In genomic region chr16:10817963-10818941, GRCh38 we compare ENCODE assay signal across 12 cellular contexts. TPM values are rescaled to one million over a fixed set of nuclear protein-coding genes. Genes with fewer than 3 reads are reported as not detected.
A peak's percentile ranks its signal among the peaks of the same experiment; 100 is the strongest.
DNase-seq lines count a peak whose midpoint lies in the region; ATAC-seq and TF ChIP-seq lines count a peak whose summit lies in the region.
"Had no signal": no experiment of that assay in that cellular context is flagged by ENCODE, and none has a peak within 500 bp of the region (broad histone marks: within the 10 kb centered on the region; RNA-seq: fewer than 3 reads in every experiment).

TSS of gene TVP23A (minus strand) at chr16:10818794. CDS start at chr16:10818493, 301 bp downstream.

- TF ChIP-seq POLR2A in upper lobe of left lung (IDR thresholded peaks at IDR 0.05): no peak

- intact Hi-C loops in head of caudate nucleus (cut with DNase I): no loop called here
- intact Hi-C loops in activated naive CD4-positive, alpha-beta T cell treated with anti-CD3 and anti-CD28 coated beads for 36 hours (cut with micrococcal nuclease): no loop called here

- no peak within 1 kb of the TSS for H3K27ac ChIP-seq in upper lobe of left lung
- H3K27ac ChIP-seq: SJSA1 had no signal

- no peaks in the 10 kb centered on the region for H3K27me3 ChIP-seq in upper lobe of left lung
- H3K27me3 ChIP-seq: SJSA1 had no signal

- H3K4me3 Mint-ChIP-seq in nephron: peak within 1 kb of the TSS; percentile 75 to 89 (median 89)
- H3K4me3 Mint-ChIP-seq in activated naive CD4-positive, alpha-beta T cell treated with anti-CD3 and anti-CD28 coated beads for 36 hours: no peak within 1 kb of the TSS
- H3K4me3 Mint-ChIP-seq: activated naive CD4-positive, alpha-beta T cell treated with anti-CD3 and anti-CD28 coated beads, Interleukin-2, amount 50 U/mL, for 24 hours had no signal

- H3K36me3 Mint-ChIP-seq in nephron (ENCODE audit: low read depth): no peaks in the 10 kb centered on the region
- H3K36me3 Mint-ChIP-seq in activated naive CD4-positive, alpha-beta T cell treated with anti-CD3 and anti-CD28 coated beads for 36 hours (ENCODE audit: low read depth): no peaks in the 10 kb centered on the region
- H3K36me3 Mint-ChIP-seq: activated naive CD4-positive, alpha-beta T cell treated with anti-CD3 and anti-CD28 coated beads, Interleukin-2, amount 50 U/mL, for 24 hours had no signal

- TF ChIP-seq EP300 in upper lobe of left lung (IDR thresholded peaks at IDR 0.05): no peak

- H3K36me3 ChIP-seq in upper lobe of left lung: no peaks in the 10 kb centered on the region
- H3K36me3 ChIP-seq: SJSA1 had no signal

- CTCF ChIA-PET in activated naive CD4-positive, alpha-beta T cell treated with anti-CD3 and anti-CD28 coated beads for 36 hours (lab: Charles Lee): no interaction called here

- peaks cover 13% of the 10 kb centered on the region for H3K4me1 Mint-ChIP-seq in nephron
- no peaks in the 10 kb centered on the region for H3K4me1 Mint-ChIP-seq in activated naive CD4-positive, alpha-beta T cell treated with anti-CD3 and anti-CD28 coated beads for 36 hours (ENCODE audit: low read depth)
- H3K4me1 Mint-ChIP-seq: activated naive CD4-positive, alpha-beta T cell treated with anti-CD3 and anti-CD28 coated beads, Interleukin-2, amount 50 U/mL, for 24 hours had no signal

- no peaks in the 10 kb centered on the region for H3K9me3 Mint-ChIP-seq in nephron
- H3K9me3 Mint-ChIP-seq in activated naive CD4-positive, alpha-beta T cell treated with anti-CD3 and anti-CD28 coated beads for 36 hours: no peaks in the 10 kb centered on the region
- H3K9me3 Mint-ChIP-seq: activated naive CD4-positive, alpha-beta T cell treated with anti-CD3 and anti-CD28 coated beads, Interleukin-2, amount 50 U/mL, for 24 hours had no signal

- no peaks in the 10 kb centered on the region for H3K9me3 ChIP-seq in upper lobe of left lung
- H3K9me3 ChIP-seq: SJSA1 had no signal

- peak in 38 of 58 donors; percentile 9 to 70 (median 34) for DNase-seq in anterior cingulate cortex (lab: John Stamatoyannopoulos, UW)
- peak in 38 of 42 donors; percentile 23 to 75 (median 54) for DNase-seq in head of caudate nucleus
- peak in 1 of 2 donors; percentile 84 for DNase-seq in upper lobe of left lung
- DNase-seq in activated CD4-positive, alpha-beta T cell treated with anti-CD3 and anti-CD28 coated beads for 1 hour: no peak
- DNase-seq in activated naive CD4-positive, alpha-beta T cell treated with anti-CD3 and anti-CD28 coated beads for 36 hours: no peak
- DNase-seq: DMS 273 treated with DMSO at 0.1 percent for 48 hours, kidney glomerular epithelial cell, NCI-H2171 had no signal

- no peaks in the 10 kb centered on the region for H3K27me3 Mint-ChIP-seq in nephron (ENCODE audit: low read depth)
- peaks cover 5% of the 10 kb centered on the region for H3K27me3 Mint-ChIP-seq in activated naive CD4-positive, alpha-beta T cell treated with anti-CD3 and anti-CD28 coated beads for 36 hours (ENCODE audit: low read depth)

- no peaks in the 10 kb centered on the region for H3K4me1 ChIP-seq in upper lobe of left lung
- H3K4me1 ChIP-seq: SJSA1 had no signal

- ATAC-seq in upper lobe of left lung (ENCODE audit: low FRiP score in 2 of 2): no peak
- no peak for ATAC-seq in GM21515 (IDR thresholded peaks at IDR 0.05; ENCODE audit: unreplicated experiment)

- TF ChIP-seq CTCF in nephron (IDR thresholded peaks at IDR 0.05; ENCODE audit: unreplicated experiment in 3 of 3) (no peak), upper lobe of left lung (IDR thresholded peaks at IDR 0.05) (no peak)

- H3K27ac Mint-ChIP-seq in nephron: peak within 1 kb of the TSS in 2 of 3 experiments; percentile 65 to 86
- H3K27ac Mint-ChIP-seq in activated naive CD4-positive, alpha-beta T cell treated with anti-CD3 and anti-CD28 coated beads for 36 hours: no peak within 1 kb of the TSS
- H3K27ac Mint-ChIP-seq: activated naive CD4-positive, alpha-beta T cell treated with anti-CD3 and anti-CD28 coated beads, Interleukin-2, amount 50 U/mL, for 24 hours had no signal

- H3K4me3 ChIP-seq in upper lobe of left lung: peak within 1 kb of the TSS in 3 of 4 donors; percentile 8 to 32 (median 30)
- H3K4me3 ChIP-seq: SJSA1 had no signal

- 63 to 65% methylated on average over 39 to 54 of the region's 64 CpGs for WGBS in upper lobe of left lung, 2 donors

RNA-seq across cellular contexts. Expression of gene TVP23A, which starts in this region (rescaled TPM):
- 1 to 10 TPM in 1 of 6 donors, under 1 TPM in 3, not detected in 2; 0.20 to 2.3 (median 0.61) TPM for total RNA-seq in upper lobe of left lung
- total RNA-seq in activated naive CD4-positive, alpha-beta T cell treated with anti-CD3 and anti-CD28 coated beads for 36 hours: not detected
- total RNA-seq: SJSA1 had no signal

Comparison
In these comparisons a context has a peak if more than half of its experiments do, and no peak if none do; other contexts are left out.
1. DNase-seq: peak in anterior cingulate cortex (38 of 58) and head of caudate nucleus (38 of 42); none in activated CD4-positive, alpha-beta T cell treated with anti-CD3 and anti-CD28 coated beads for 1 hour (single experiment) and activated naive CD4-positive, alpha-beta T cell treated with anti-CD3 and anti-CD28 coated beads for 36 hours (single experiment).